ENCODE assay signal across 1 cellular context in genomic region chr1:224525411-224526040, GRCh38.
TF ChIP-seq lines count a peak whose summit lies in the region.

No MANE protein-coding gene starts in this region.

TF ChIP-seq in H1, 55 proteins besides CTCF, POLR2A, EP300 and RAD21:
- TF ChIP-seq PHF8 (conservative IDR thresholded peaks at IDR 0.05; ENCODE audit: low read depth, low read length) (no peak), POLR2AphosphoS5 (IDR thresholded peaks at IDR 0.05; ENCODE audit: low read depth, low read length) (no peak), EZH2 (IDR thresholded peaks at IDR 0.05; ENCODE audit: low read depth, low read length, severe bottlenecking) (no peak), MAFK (IDR thresholded peaks at IDR 0.05; ENCODE audit: low read depth, low read length) (no peak)
